14 cellular contexts compared by ENCODE assay signal in genomic region chr14:69617796-69618195, GRCh38. TPM values are rescaled to one million over a fixed set of nuclear protein-coding genes. Genes with fewer than 3 reads are reported as not detected.
A peak's percentile ranks its signal among the peaks of the same experiment; 100 is the strongest.
DNase-seq lines count a peak whose midpoint lies in the region; ATAC-seq and TF ChIP-seq lines count a peak whose summit lies in the region.
"Had no signal": no experiment of that assay in that cellular context is flagged by ENCODE, and none has a peak within 500 bp of the region (broad histone marks: within the 10 kb centered on the region; RNA-seq: fewer than 3 reads in every experiment).

No MANE protein-coding gene starts in this region.

- POLR2A ChIA-PET in activated CD4-positive, alpha-beta memory T cell treated with anti-CD3 and anti-CD28 coated beads for 36 hours (lab: Charles Lee) = interaction anchor here (0.8 to 5.1 kb wide), 6 partner anchors 12 to 98 kb away, joined by 3 to 25 read pairs (median 4); no protein-coding TSS in a partner anchor

- H3K4me1 ChIP-seq in left ventricle myocardium inferior (peaks cover 98% of the 10 kb centered on the region), left lung (peaks cover 77 to 97% of the 10 kb centered on the region in 2 donors)

- H3K27ac Mint-ChIP-seq in activated CD4-positive, alpha-beta memory T cell treated with anti-CD3 and anti-CD28 coated beads for 36 hours = peak overlapping the region; percentile 98

- H3K4me3 ChIP-seq in left ventricle myocardium inferior = no peak overlapping the region
- no peak overlapping the region for H3K4me3 ChIP-seq in left lung
- H3K4me3 ChIP-seq: suprapubic skin had no signal

- no peak overlapping the region for H3K4me3 Mint-ChIP-seq in activated CD4-positive, alpha-beta memory T cell treated with anti-CD3 and anti-CD28 coated beads for 36 hours

- H3K27me3 ChIP-seq in left ventricle myocardium inferior (ENCODE audit: low read depth) (no peaks in the 10 kb centered on the region), left lung (no peaks in the 10 kb centered on the region)
- H3K27me3 ChIP-seq: suprapubic skin had no signal

- peaks cover 91% of the 10 kb centered on the region for H3K4me1 Mint-ChIP-seq in activated CD4-positive, alpha-beta memory T cell treated with anti-CD3 and anti-CD28 coated beads for 36 hours (ENCODE audit: low read depth)

- intact Hi-C loops in left ventricle myocardium inferior (cut with micrococcal nuclease) = no loop called here
- intact Hi-C loops in Right ventricle myocardium inferior (cut with DNase I) = no loop called here
- intact Hi-C loops in activated CD4-positive, alpha-beta memory T cell treated with anti-CD3 and anti-CD28 coated beads for 36 hours (cut with micrococcal nuclease) = loop anchor here (10.0 kb wide), 3 partner anchors 823 to 1267 kb away; partner anchors contain the start of genes TTC9 and ZFP36L1
- intact Hi-C loops in left lung (cut with DNase I) = no loop called here

- H3K36me3 ChIP-seq in left ventricle myocardium inferior (no peaks in the 10 kb centered on the region), left lung (no peaks in the 10 kb centered on the region)
- H3K36me3 ChIP-seq: suprapubic skin had no signal

- H3K36me3 Mint-ChIP-seq in activated CD4-positive, alpha-beta memory T cell treated with anti-CD3 and anti-CD28 coated beads for 36 hours = peaks cover 43% of the 10 kb centered on the region

- no peaks in the 10 kb centered on the region for H3K27me3 Mint-ChIP-seq in activated CD4-positive, alpha-beta memory T cell treated with anti-CD3 and anti-CD28 coated beads for 36 hours

- H3K27ac ChIP-seq in left ventricle myocardium inferior (replicated peaks) (peak overlapping the region; percentile 99), left lung (peak overlapping the region; percentile 23 to 98)
- H3K27ac ChIP-seq: suprapubic skin had no signal

- CTCF ChIA-PET in activated CD4-positive, alpha-beta memory T cell treated with anti-CD3 and anti-CD28 coated beads for 36 hours (lab: Charles Lee) = interaction anchor here (0.7 to 1.2 kb wide), 2 partner anchors 50 to 61 kb away, joined by 3 read pairs; no protein-coding TSS in a partner anchor

- ATAC-seq in Right ventricle myocardium inferior (no peak), left lung (no peak), left lobe of liver (no peak), omental fat pad (ENCODE audit: low FRiP score) (no peak)

- H3K9me3 ChIP-seq in left ventricle myocardium inferior (replicated peaks) (no peaks in the 10 kb centered on the region), left lung (no peaks in the 10 kb centered on the region)
- H3K9me3 ChIP-seq: suprapubic skin had no signal

- H3K9me3 Mint-ChIP-seq in activated CD4-positive, alpha-beta memory T cell treated with anti-CD3 and anti-CD28 coated beads for 36 hours = no peaks in the 10 kb centered on the region

- DNase-seq in left ventricle myocardium inferior (no peak), Right ventricle myocardium inferior (ENCODE audit: missing footprints) (no peak), left lung (no peak), left lobe of liver (ENCODE audit: low spot score) (no peak), SW480 (ENCODE audit: low spot score) (no peak), NCI-H2227 (lab: John Stamatoyannopoulos, UW; ENCODE audit: unreplicated experiment) (no peak), omental fat pad (ENCODE audit: low spot score) (no peak)
- DNase-seq in activated CD4-positive, alpha-beta memory T cell treated with anti-CD3 and anti-CD28 coated beads for 36 hours = no peak
- DNase-seq: NCI-H1092; posterior cingulate gyrus; stimulated activated CD4-positive, alpha-beta T cell treated with anti-CD3 and anti-CD28 coated beads, Interleukin-4, amount 100 ng/mL, for 4 hours; T-helper 9 cell had no signal

- TF ChIP-seq CTCF in left ventricle myocardium inferior (IDR thresholded peaks at IDR 0.05; ENCODE audit: borderline replicate concordance) (no peak), left lung (IDR thresholded peaks at IDR 0.05) (no peak), omental fat pad (IDR thresholded peaks at IDR 0.05) (no peak)

RNA-seq across cellular contexts. Expression of gene SUSD6, which starts 6.4 kb away (rescaled TPM):
- total RNA-seq in left ventricle myocardium inferior (23.9 TPM), Right ventricle myocardium inferior (22.4 TPM), left lung (10 to 100 TPM; 63.8 to 77.4 TPM), left lobe of liver (14.8 TPM), omental fat pad (10 to 100 TPM; 31.1 to 73.3 (median 52.7) TPM)
- 10 to 100 TPM; 69.9 to 72.2 TPM for total RNA-seq in activated CD4-positive, alpha-beta memory T cell treated with anti-CD3 and anti-CD28 coated beads for 36 hours

RNA-seq across cellular contexts. Expression of gene CCDC177, which starts 43.1 kb away (rescaled TPM):
- total RNA-seq in left ventricle myocardium inferior (not detected), Right ventricle myocardium inferior (not detected), left lung (not detected), left lobe of liver (0.08 TPM), omental fat pad (under 1 TPM in 1 of 4 donors, not detected in 3; 0.09 TPM)
- not detected for total RNA-seq in activated CD4-positive, alpha-beta memory T cell treated with anti-CD3 and anti-CD28 coated beads for 36 hours
- total RNA-seq: glomerular endothelial cell had no signal
